ENCODE assay signal across 7 cellular contexts in genomic region chr2:16346671-16347070, GRCh38.
"Had no signal": no experiment of that assay in that cellular context is flagged by ENCODE, and none has a peak within 500 bp of the region (broad histone marks: within the 10 kb centered on the region; RNA-seq: fewer than 3 reads in every experiment).

No MANE protein-coding gene starts in this region.

- H3K36me3 Mint-ChIP-seq: IgD-negative memory B cell had no signal

- H3K27ac Mint-ChIP-seq: IgD-negative memory B cell had no signal

- H3K4me1 Mint-ChIP-seq: IgD-negative memory B cell had no signal

- DNase-seq: IMR-90, KBM-7, KG1 had no signal

- H3K4me3 ChIP-seq: K562 had no signal

- H3K4me3 Mint-ChIP-seq: IgD-negative memory B cell had no signal

- ATAC-seq: HepG2, K562 had no signal

- H3K27me3 Mint-ChIP-seq: IgD-negative memory B cell had no signal

- H3K27ac ChIP-seq: HL-60 had no signal
